In genomic region chr3:118977118-118977517, GRCh38 we compare ENCODE assay signal across 21 cellular contexts. TPM values are rescaled to one million over a fixed set of nuclear protein-coding genes. Genes with fewer than 3 reads are reported as not detected.
DNase-seq lines count a peak whose midpoint lies in the region; ATAC-seq and TF ChIP-seq lines count a peak whose summit lies in the region.
"Had no signal": no experiment of that assay in that cellular context is flagged by ENCODE, and none has a peak within 500 bp of the region (broad histone marks: within the 10 kb centered on the region; RNA-seq: fewer than 3 reads in every experiment).

No MANE protein-coding gene starts in this region.

- no peak overlapping the region for H3K4me3 Mint-ChIP-seq in activated naive CD8-positive, alpha-beta T cell treated with anti-CD3 and anti-CD28 coated beads, Interleukin-2, amount 10 ng/mL, durations not matched to agents 7 days and 5 days
- no peak overlapping the region for H3K4me3 Mint-ChIP-seq in activated naive CD8-positive, alpha-beta T cell treated with anti-CD3 and anti-CD28 coated beads for 36 hours
- no peak overlapping the region for H3K4me3 Mint-ChIP-seq in nephron
- H3K4me3 Mint-ChIP-seq: CD4-positive, CD25-positive, alpha-beta regulatory T cell; CD8-positive, alpha-beta memory T cell; GM23338 had no signal

- peaks cover 7% of the 10 kb centered on the region for H3K36me3 Mint-ChIP-seq in activated naive CD8-positive, alpha-beta T cell treated with anti-CD3 and anti-CD28 coated beads, Interleukin-2, amount 10 ng/mL, durations not matched to agents 7 days and 5 days
- H3K36me3 Mint-ChIP-seq in activated naive CD8-positive, alpha-beta T cell treated with anti-CD3 and anti-CD28 coated beads for 36 hours = no peaks in the 10 kb centered on the region
- H3K36me3 Mint-ChIP-seq in nephron (ENCODE audit: low read depth) = no peaks in the 10 kb centered on the region
- H3K36me3 Mint-ChIP-seq: CD4-positive, CD25-positive, alpha-beta regulatory T cell; CD8-positive, alpha-beta memory T cell had no signal

- intact Hi-C loops in aorta (cut with DNase I) = no loop called here

- no peaks in the 10 kb centered on the region for H3K36me3 ChIP-seq in aorta (ENCODE audit: control insufficient read depth in 1 of 2, insufficient read depth in 2 of 2, low read length in 1 of 2)
- H3K36me3 ChIP-seq: BE2C had no signal

- POLR2A ChIA-PET in activated naive CD8-positive, alpha-beta T cell treated with anti-CD3 and anti-CD28 coated beads, Interleukin-2, amount 10 ng/mL, durations not matched to agents 7 days and 5 days (lab: Charles Lee) = interaction anchor here (1.8 kb wide), 1 partner anchor 21 kb away, joined by 7 read pairs; no protein-coding TSS in a partner anchor

- no peak overlapping the region for H3K4me3 ChIP-seq in aorta (ENCODE audit: low read length in 2 of 2)
- H3K4me3 ChIP-seq: GM23338, K562 had no signal

- no peaks in the 10 kb centered on the region for H3K27me3 ChIP-seq in aorta (ENCODE audit: control insufficient read depth in 1 of 2, insufficient read depth in 2 of 2, low read length in 1 of 2)

- peaks cover 31% of the 10 kb centered on the region for H3K4me1 Mint-ChIP-seq in activated naive CD8-positive, alpha-beta T cell treated with anti-CD3 and anti-CD28 coated beads, Interleukin-2, amount 10 ng/mL, durations not matched to agents 7 days and 5 days
- H3K4me1 Mint-ChIP-seq in activated naive CD8-positive, alpha-beta T cell treated with anti-CD3 and anti-CD28 coated beads for 36 hours = peaks cover 13% of the 10 kb centered on the region
- peaks cover 20% of the 10 kb centered on the region for H3K4me1 Mint-ChIP-seq in nephron

- ATAC-seq in activated naive CD8-positive, alpha-beta T cell treated with anti-CD3 and anti-CD28 coated beads, Interleukin-2, amount 10 ng/mL, durations not matched to agents 7 days and 5 days (ENCODE audit: low read depth) = no peak
- no peak for ATAC-seq in HG03039 (IDR thresholded peaks at IDR 0.05; ENCODE audit: unreplicated experiment)
- no peak for ATAC-seq in aorta (ENCODE audit: low FRiP score)
- ATAC-seq: GM23338, K562 had no signal

- peak overlapping the region; percentile 24 for H3K27ac Mint-ChIP-seq in activated naive CD8-positive, alpha-beta T cell treated with anti-CD3 and anti-CD28 coated beads, Interleukin-2, amount 10 ng/mL, durations not matched to agents 7 days and 5 days
- H3K27ac Mint-ChIP-seq in activated naive CD8-positive, alpha-beta T cell treated with anti-CD3 and anti-CD28 coated beads for 36 hours = no peak overlapping the region
- H3K27ac Mint-ChIP-seq in nephron = peak overlapping the region in 2 of 3 experiments; percentile 7 to 47
- H3K27ac Mint-ChIP-seq: CD4-positive, CD25-positive, alpha-beta regulatory T cell; CD8-positive, alpha-beta memory T cell; GM23338 had no signal

- H3K9me3 ChIP-seq in aorta (ENCODE audit: control insufficient read depth, low read length) = peaks cover 2% of the 10 kb centered on the region
- H3K9me3 ChIP-seq: BE2C, Caco-2 had no signal

- no peak for TF ChIP-seq CTCF in nephron (IDR thresholded peaks at IDR 0.05; ENCODE audit: unreplicated experiment in 3 of 3)

- H3K4me1 ChIP-seq in aorta (ENCODE audit: control insufficient read depth in 1 of 2, insufficient read depth in 2 of 2, low read length in 2 of 2) = no peaks in the 10 kb centered on the region
- H3K4me1 ChIP-seq: BE2C, Caco-2 had no signal

- peaks cover 7% of the 10 kb centered on the region for H3K9me3 Mint-ChIP-seq in activated naive CD8-positive, alpha-beta T cell treated with anti-CD3 and anti-CD28 coated beads, Interleukin-2, amount 10 ng/mL, durations not matched to agents 7 days and 5 days
- H3K9me3 Mint-ChIP-seq in activated naive CD8-positive, alpha-beta T cell treated with anti-CD3 and anti-CD28 coated beads for 36 hours = no peaks in the 10 kb centered on the region
- no peaks in the 10 kb centered on the region for H3K9me3 Mint-ChIP-seq in nephron
- H3K9me3 Mint-ChIP-seq: CD8-positive, alpha-beta memory T cell; GM23338 had no signal

- peaks cover 2% of the 10 kb centered on the region for H3K27me3 Mint-ChIP-seq in activated naive CD8-positive, alpha-beta T cell treated with anti-CD3 and anti-CD28 coated beads, Interleukin-2, amount 10 ng/mL, durations not matched to agents 7 days and 5 days
- H3K27me3 Mint-ChIP-seq in activated naive CD8-positive, alpha-beta T cell treated with anti-CD3 and anti-CD28 coated beads for 36 hours = peaks cover 6% of the 10 kb centered on the region
- H3K27me3 Mint-ChIP-seq in nephron (ENCODE audit: low read depth) = no peaks in the 10 kb centered on the region

- no peak for DNase-seq in activated naive CD8-positive, alpha-beta T cell treated with anti-CD3 and anti-CD28 coated beads, Interleukin-2, amount 10 ng/mL, durations not matched to agents 7 days and 5 days
- DNase-seq in activated naive CD8-positive, alpha-beta T cell treated with anti-CD3 and anti-CD28 coated beads for 36 hours = no peak
- DNase-seq in NCI-H2227 treated with DMSO at 0.1 percent for 48 hours (lab: John Stamatoyannopoulos, UW) (no peak), aorta (no peak)
- DNase-seq: ACHN; BE2C; C1 segment of cervical spinal cord; Caco-2; CD4-positive, CD25-positive, alpha-beta regulatory T cell; CD8-positive, alpha-beta memory T cell; DMS53; DND-41; EL; HCEC 1CT; IMR-90 had no signal

- H3K27ac ChIP-seq in angular gyrus (ENCODE audit: low read depth, low read length) (peak overlapping the region; percentile 49), aorta (ENCODE audit: low read depth in 1 of 2, low read length in 2 of 2) (no peak overlapping the region)

RNA-seq across cellular contexts. Expression of gene IGSF11, which starts 57.5 kb away (rescaled TPM):
- total RNA-seq in activated naive CD8-positive, alpha-beta T cell treated with anti-CD3 and anti-CD28 coated beads, Interleukin-2, amount 10 ng/mL, durations not matched to agents 7 days and 5 days = 1 to 10 TPM; 1.9 to 2.4 TPM
- total RNA-seq in activated naive CD8-positive, alpha-beta T cell treated with anti-CD3 and anti-CD28 coated beads for 36 hours = under 1 TPM in 1 of 2 experiments, not detected in 1; 0.10 TPM
- total RNA-seq in aorta = under 1 TPM; 0.42 to 0.75 TPM
- polyA plus RNA-seq in aorta = under 1 TPM in 1 of 2 donors, not detected in 1; 0.05 TPM
- total RNA-seq: CD4-positive, CD25-positive, alpha-beta regulatory T cell; G401 had no signal
- polyA plus RNA-seq: CD4-positive, CD25-positive, alpha-beta regulatory T cell; IMR-90 had no signal
